ENCODE assay signal across 1 cellular context in the genomic region with DNA sequence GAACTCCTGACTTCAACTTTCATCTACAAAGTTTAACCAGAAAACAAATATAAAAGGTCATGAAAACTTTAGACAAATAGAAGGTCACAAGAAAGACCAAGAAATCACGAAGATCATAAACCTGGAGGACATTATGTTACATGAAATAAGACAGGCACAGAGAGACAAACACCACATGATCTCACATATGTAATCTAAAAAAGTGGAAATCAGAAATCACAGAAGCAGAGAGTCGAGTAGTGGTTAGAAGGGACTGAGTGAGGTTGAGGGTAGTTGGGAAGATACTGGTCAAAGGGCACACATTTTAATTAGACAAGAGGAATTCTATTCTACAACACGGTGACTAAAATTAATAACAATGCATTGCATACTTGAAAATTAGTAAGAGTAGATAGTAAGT.
TF ChIP-seq lines count a peak whose summit lies in the region.

No MANE protein-coding gene starts in this region.

TF ChIP-seq in A549, 52 proteins besides CTCF, POLR2A, EP300 and RAD21 (continued from another document):
- TF ChIP-seq, protein P1, sequence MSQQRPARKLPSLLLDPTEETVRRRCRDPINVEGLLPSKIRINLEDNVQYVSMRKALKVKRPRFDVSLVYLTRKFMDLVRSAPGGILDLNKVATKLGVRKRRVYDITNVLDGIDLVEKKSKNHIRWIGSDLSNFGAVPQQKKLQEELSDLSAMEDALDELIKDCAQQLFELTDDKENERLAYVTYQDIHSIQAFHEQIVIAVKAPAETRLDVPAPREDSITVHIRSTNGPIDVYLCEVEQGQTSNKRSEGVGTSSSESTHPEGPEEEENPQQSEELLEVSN (IDR thresholded peaks at IDR 0.05; ENCODE audit: borderline replicate concordance, low read depth): no peak
